18 cellular contexts compared by ENCODE assay signal in the genomic region with DNA sequence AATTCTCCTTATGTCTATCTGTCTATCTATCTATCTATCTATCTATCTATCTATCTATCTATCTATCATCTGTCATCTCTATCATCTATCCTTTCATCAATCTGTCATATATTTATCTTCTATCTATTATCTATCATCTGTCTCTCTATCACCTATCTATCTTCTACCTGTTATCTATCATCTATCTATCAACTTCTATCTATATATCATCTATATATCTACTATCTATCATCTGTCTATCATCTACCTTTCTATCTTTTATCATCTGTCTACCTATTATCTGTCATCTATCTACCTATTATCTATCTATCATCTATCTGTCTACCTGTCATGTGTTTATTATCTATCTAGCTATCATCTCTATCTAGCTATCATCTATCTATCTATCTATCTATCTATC.
DNase-seq lines count a peak whose midpoint lies in the region; ATAC-seq, FAIRE-seq and TF ChIP-seq lines count a peak whose summit lies in the region.
"Had no signal": no experiment of that assay in that cellular context is flagged by ENCODE, and none has a peak within 500 bp of the region (broad histone marks: within the 10 kb centered on the region; RNA-seq: fewer than 3 reads in every experiment).

No MANE protein-coding gene starts in this region.

- H3K9me3 ChIP-seq in DOHH2 (ENCODE audit: control insufficient read depth, insufficient read depth, low read length) (no peaks in the 10 kb centered on the region), OCI-LY1 (ENCODE audit: low read length) (no peaks in the 10 kb centered on the region), K562 (replicated peaks; ENCODE audit: control insufficient read depth, insufficient read depth, low read depth, low read length) (no peaks in the 10 kb centered on the region)

- H3K9me2 ChIP-seq in DOHH2 (replicated peaks; ENCODE audit: control insufficient read depth, low read length) (no peaks in the 10 kb centered on the region), OCI-LY1 (ENCODE audit: low read depth, low read length) (no peaks in the 10 kb centered on the region), GM23338 (ENCODE audit: insufficient read depth) (no peaks in the 10 kb centered on the region)

- H3K4me1 ChIP-seq in DOHH2 (ENCODE audit: control insufficient read depth, low read length) (peaks cover 93% of the 10 kb centered on the region), OCI-LY1 (ENCODE audit: insufficient read depth, low read length, severe bottlenecking) (peaks cover 68% of the 10 kb centered on the region), K562 (replicated peaks in 1 of 2; ENCODE audit: control insufficient read depth in 2 of 2, insufficient read depth in 2 of 2, low read length in 2 of 2) (no peaks in the 10 kb centered on the region), GM23338 (ENCODE audit: insufficient read depth) (no peaks in the 10 kb centered on the region)

- H3K79me2 ChIP-seq in DOHH2 (ENCODE audit: control insufficient read depth, low read length) (peaks cover 36% of the 10 kb centered on the region), OCI-LY1 (ENCODE audit: insufficient read depth, low read length) (no peaks in the 10 kb centered on the region), K562 (ENCODE audit: control insufficient read depth, insufficient read depth, low read length) (no peaks in the 10 kb centered on the region), GM23338 (replicated peaks; ENCODE audit: insufficient read depth) (no peaks in the 10 kb centered on the region)

- H2AFZ ChIP-seq in OCI-LY1 (ENCODE audit: low read length): no peak overlapping the region
- H2AFZ ChIP-seq in K562 (ENCODE audit: low read depth, low read length): no peak overlapping the region
- no peak overlapping the region for H2AFZ ChIP-seq in GM23338
- H2AFZ ChIP-seq: GM23248 had no signal

- no peak for TF ChIP-seq RAD21 in K562 (CRISPR knock-in tag; conservative IDR thresholded peaks at IDR 0.05 in 1 of 2, IDR thresholded peaks at IDR 0.05 in 1 of 2)

- H3K9ac ChIP-seq in OCI-LY1 (ENCODE audit: low read length): no peak overlapping the region
- no peak overlapping the region for H3K9ac ChIP-seq in K562 (ENCODE audit: insufficient read depth in 1 of 2, low read depth in 2 of 2, low read length in 2 of 2)
- H3K9ac ChIP-seq: GM23248 had no signal

- H3K4me3 Mint-ChIP-seq in GM23338: no peak overlapping the region
- H3K4me3 Mint-ChIP-seq: CD14-positive monocyte; CD4-positive, alpha-beta T cell; H9; HFFc6 had no signal

- intact Hi-C loops in K562 (cut with micrococcal nuclease): no loop called here

- peaks cover 87% of the 10 kb centered on the region for H3K9me3 Mint-ChIP-seq in GM23338
- H3K9me3 Mint-ChIP-seq: CD4-positive, alpha-beta T cell; H9 had no signal

- in situ Hi-C loops in K562 (cut with MboI): no loop called here

- POLR2A ChIA-PET in K562 (lab: Yijun Ruan, JAX): no interaction called here

- H4K20me1 ChIP-seq in DOHH2 (ENCODE audit: control insufficient read depth, insufficient read depth, low read depth, low read length) (no peaks in the 10 kb centered on the region), OCI-LY1 (ENCODE audit: insufficient read depth, low read length) (no peaks in the 10 kb centered on the region), K562 (replicated peaks; ENCODE audit: control insufficient read depth, insufficient read depth, low read length) (no peaks in the 10 kb centered on the region; the same call in 1 of the 2 replicates), GM23338 (replicated peaks; ENCODE audit: insufficient read depth) (no peaks in the 10 kb centered on the region)

- peaks cover 91% of the 10 kb centered on the region for H3K36me3 ChIP-seq in DOHH2 (ENCODE audit: control insufficient read depth, low read length)
- H3K36me3 ChIP-seq in OCI-LY1 (ENCODE audit: insufficient read depth, low read length): peaks cover under 1% of the 10 kb centered on the region; the same call in 1 of the 2 replicates
- H3K36me3 ChIP-seq in K562 (ENCODE audit: control insufficient read depth, insufficient read depth, low read length): no peaks in the 10 kb centered on the region
- no peaks in the 10 kb centered on the region for H3K36me3 ChIP-seq in GM23338 (ENCODE audit: insufficient read depth)

- CTCF ChIA-PET in K562 (lab: Yijun Ruan, JAX; ENCODE audit: low intra/inter-chr PET ratio): no interaction called here

- no peaks in the 10 kb centered on the region for H3K9me1 ChIP-seq in K562 (ENCODE audit: control insufficient read depth, insufficient read depth, low read length)

- peaks cover 8% of the 10 kb centered on the region; the same call in 2 of the 3 replicates for H3K36me3 Mint-ChIP-seq in GM23338 (ENCODE audit: low read depth)
- H3K36me3 Mint-ChIP-seq: CD14-positive monocyte had no signal

- H3K27me3 ChIP-seq in DOHH2 (ENCODE audit: control insufficient read depth, low read length) (no peaks in the 10 kb centered on the region), OCI-LY1 (ENCODE audit: insufficient read depth, low read length) (no peaks in the 10 kb centered on the region), K562 (ENCODE audit: control insufficient read depth in 2 of 2, insufficient read depth in 2 of 2, low read length in 2 of 2) (peaks cover 0 to 41% of the 10 kb centered on the region in 2 experiments; a peak in 2 of 5 replicates), GM23338 (ENCODE audit: insufficient read depth) (no peaks in the 10 kb centered on the region)

- H3F3A ChIP-seq in DOHH2 (ENCODE audit: control insufficient read depth, insufficient read depth): peaks cover 27% of the 10 kb centered on the region
- H3F3A ChIP-seq in OCI-LY1 (ENCODE audit: insufficient read depth, low read length): peaks cover 4% of the 10 kb centered on the region; the same call in 1 of the 2 replicates
- H3F3A ChIP-seq in GM23338 (replicated peaks; ENCODE audit: low read depth): no peaks in the 10 kb centered on the region

- H3K27ac ChIP-seq in DOHH2 (ENCODE audit: low read depth, low read length) (peak overlapping the region; percentile 96), OCI-LY1 (ENCODE audit: low read depth, low read length, poor library complexity, severe bottlenecking) (peak overlapping the region; percentile 62), K562 (ENCODE audit: extremely low read depth, low read depth, low read length) (no peak overlapping the region), GM23338 (ENCODE audit: low read depth) (no peak overlapping the region)
- H3K27ac ChIP-seq: GM23248 had no signal

- H3K4me1 Mint-ChIP-seq in GM23338: no peaks in the 10 kb centered on the region; the same call in 2 of the 3 replicates
- H3K4me1 Mint-ChIP-seq: CD14-positive monocyte had no signal

- peaks cover 12% of the 10 kb centered on the region for H3K27me3 Mint-ChIP-seq in GM23338 (ENCODE audit: insufficient read depth, low read depth, poor library complexity)

- BruUV-seq in K562 (replicated peaks; lab: Mats Ljungman, UMichigan): no TSS peak

- ATAC-seq in K562 (no peak), GM23338 (no peak), left lobe of liver (no peak), HG02623 (IDR thresholded peaks at IDR 0.05; ENCODE audit: unreplicated experiment) (no peak)
- ATAC-seq: HCT116 had no signal

- TF ChIP-seq CTCF in DOHH2 (IDR thresholded peaks at IDR 0.05; ENCODE audit: low read depth, low read length, poor library complexity, severe bottlenecking) (no peak), OCI-LY1 (IDR thresholded peaks at IDR 0.05; ENCODE audit: low read length) (no peak), K562 (IDR thresholded peaks at IDR 0.05 in 2 of 3, conservative IDR thresholded peaks at IDR 0.05 in 1 of 3; ENCODE audit: insufficient read depth in 2 of 3, low read depth in 1 of 3, low read length in 3 of 3) (no peak), GM23338 (conservative IDR thresholded peaks at IDR 0.05; ENCODE audit: low read depth in 2 of 2) (no peak)

- TF ChIP-seq EP300 in K562 (IDR thresholded peaks at IDR 0.05; ENCODE audit: low read length): no peak

- no peak for TF ChIP-seq POLR2A in K562 (conservative IDR thresholded peaks at IDR 0.05)

- no peak overlapping the region for H3K27ac Mint-ChIP-seq in GM23338
- H3K27ac Mint-ChIP-seq: CD14-positive monocyte; CD4-positive, alpha-beta T cell; H9; HFFc6 had no signal

- H3K4me2 ChIP-seq in DOHH2 (ENCODE audit: low read length) (peak overlapping the region; percentile 30; the same call in 1 of the 2 replicates), OCI-LY1 (ENCODE audit: low read length) (no peak overlapping the region), K562 (ENCODE audit: insufficient read depth, low read length) (no peak overlapping the region), GM23338 (no peak overlapping the region)

- FAIRE-seq in K562 (lab: Jason Lieb, UNC): no peak
- FAIRE-seq: G401.6, GM12892 had no signal

- H3K4me3 ChIP-seq in DOHH2 (ENCODE audit: low read length) (no peak overlapping the region), OCI-LY1 (ENCODE audit: low read depth, low read length, poor library complexity, severe bottlenecking) (no peak overlapping the region), K562 (no peak overlapping the region), GM23338 (no peak overlapping the region)
- H3K4me3 ChIP-seq: GM23248 had no signal

- DNase-seq in K562 (ENCODE audit: extremely low read depth in 1 of 4, low spot score in 3 of 4) (no peak), GM23338 (ENCODE audit: low spot score) (no peak), left lobe of liver (ENCODE audit: low spot score) (no peak)
- DNase-seq: Calu3; CD4-positive, alpha-beta T cell; COR-L47; DMS53; DMS79 treated with DMSO at 0.1 percent for 48 hours; GM23248; H9; HFFc6 had no signal

TF ChIP-seq in K562, 482 proteins besides CTCF, POLR2A, EP300 and RAD21 (continues in another document):
- TF ChIP-seq ZNF76 (CRISPR knock-in tag; IDR thresholded peaks at IDR 0.05; ENCODE audit: borderline replicate concordance): no peak

TF ChIP-seq in GM23338, 12 proteins besides CTCF, POLR2A, EP300 and RAD21 (continues in another document):
- no peak for TF ChIP-seq POLR2AphosphoS5 (IDR thresholded peaks at IDR 0.05; ENCODE audit: low read depth)

Comparison
In these comparisons a context has a peak if more than half of its experiments do, and no peak if none do; other contexts are left out.
1. H3K27ac ChIP-seq: peak in DOHH2 (single experiment) and OCI-LY1 (single experiment); none in K562 (single experiment) and GM23338 (single experiment).